ENCODE assay signal across 19 cellular contexts in the genomic region with DNA sequence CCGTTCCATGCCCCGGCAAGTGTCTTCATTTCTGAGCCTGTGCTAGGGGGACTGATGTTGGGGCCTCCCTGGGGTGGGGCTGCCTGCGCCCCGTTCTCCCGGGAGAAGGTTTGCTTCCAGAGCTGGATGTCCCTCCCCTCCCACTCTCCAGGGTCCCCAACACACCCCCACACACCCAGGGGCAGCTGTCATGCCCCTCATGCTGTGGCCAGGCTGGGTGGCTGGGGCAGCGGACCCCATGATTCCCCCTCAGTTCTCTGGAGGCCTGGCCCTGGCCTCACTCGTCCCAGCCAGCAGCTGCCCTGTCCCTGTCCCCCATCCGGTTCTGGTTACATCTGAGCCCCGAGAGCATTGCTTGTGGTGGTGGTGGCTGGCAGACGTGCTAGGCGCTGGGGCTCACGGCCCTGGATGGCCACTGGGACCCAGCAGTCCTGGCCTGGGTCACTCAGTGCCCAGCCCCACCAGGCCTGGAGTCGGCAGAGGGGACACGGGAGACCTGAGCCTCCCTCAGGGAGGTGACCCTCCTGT.
DNase-seq lines count a peak whose midpoint lies in the region; ATAC-seq and TF ChIP-seq lines count a peak whose summit lies in the region.
"Had no signal": no experiment of that assay in that cellular context is flagged by ENCODE, and none has a peak within 500 bp of the region (broad histone marks: within the 10 kb centered on the region; RNA-seq: fewer than 3 reads in every experiment).

No MANE protein-coding gene starts in this region.

- H3K27ac ChIP-seq in right lobe of liver (no peak overlapping the region), spleen (no peak overlapping the region)
- H3K27ac ChIP-seq: ascending aorta, BLaER1, GM23248, neutrophil had no signal

- no peak overlapping the region for H3K4me3 Mint-ChIP-seq in activated naive CD4-positive, alpha-beta T cell treated with anti-CD3 and anti-CD28 coated beads for 36 hours
- no peak overlapping the region for H3K4me3 Mint-ChIP-seq in activated B cell treated with CpG ODN at 0.5 μM for 24 hours
- H3K4me3 Mint-ChIP-seq: activated naive CD4-positive, alpha-beta T cell treated with anti-CD3 and anti-CD28 coated beads, Interleukin-2, amount 10 ng/mL, durations not matched to agents 7 days and 5 days had no signal

- POLR2A ChIA-PET in activated B cell treated with CpG ODN at 0.5 μM for 24 hours (lab: Charles Lee): interaction anchor here (0.7 to 2.0 kb wide), 4 partner anchors 10 to 105 kb away, joined by 3 to 14 read pairs (median 5); no protein-coding TSS in a partner anchor

- peaks cover 0 to 5% (median 1%) of the 10 kb centered on the region in 4 donors for H3K36me3 ChIP-seq in right lobe of liver
- H3K36me3 ChIP-seq in spleen: peaks cover 0 to 54% (median 34%) of the 10 kb centered on the region in 6 donors
- H3K36me3 ChIP-seq: MG63 had no signal

- H3K27me3 ChIP-seq in right lobe of liver (no peaks in the 10 kb centered on the region), spleen (replicated peaks in 1 of 7) (no peaks in the 10 kb centered on the region)
- H3K27me3 ChIP-seq: ascending aorta, BLaER1, MG63, neutrophil had no signal

- intact Hi-C loops in activated naive CD4-positive, alpha-beta T cell treated with anti-CD3 and anti-CD28 coated beads for 36 hours (cut with micrococcal nuclease): no loop called here
- intact Hi-C loops in activated B cell treated with CpG ODN at 0.5 μM for 24 hours (cut with micrococcal nuclease): loop anchor here (1.0 to 2.0 kb wide), 2 partner anchors 79 to 105 kb away; no protein-coding TSS in a partner anchor
- intact Hi-C loops in right lobe of liver (cut with DNase I): loop anchor here in 1 of 2 donors (10.0 kb wide), 1 partner anchor 99 kb away; no protein-coding TSS in a partner anchor
- intact Hi-C loops in spleen (cut with DNase I; ENCODE audit: low total_unique reads): no loop called here

- TF ChIP-seq CTCF in activated B cell treated with CpG ODN at 0.5 μM for 24 hours (IDR thresholded peaks at IDR 0.05) (no peak), right lobe of liver (IDR thresholded peaks at IDR 0.05) (no peak), spleen (IDR thresholded peaks at IDR 0.05 in 8 of 11, conservative IDR thresholded peaks at IDR 0.05 in 3 of 11) (no peak)

- peak; percentile 4 to 15 for ATAC-seq in activated naive CD4-positive, alpha-beta T cell treated with anti-CD3 and anti-CD28 coated beads, Interleukin-2, amount 50 U/mL, for 72 hours
- ATAC-seq in activated B cell treated with CpG ODN at 0.5 μM for 24 hours (ENCODE audit: low read depth): peak; percentile 3
- ATAC-seq in right lobe of liver: peak in 2 of 4 donors; percentile 5 to 40

- peaks cover 0 to 6% of the 10 kb centered on the region in 2 donors for H3K9me3 Mint-ChIP-seq in activated naive CD4-positive, alpha-beta T cell treated with anti-CD3 and anti-CD28 coated beads, Interleukin-2, amount 50 U/mL, for 72 hours
- peaks cover 13% of the 10 kb centered on the region for H3K9me3 Mint-ChIP-seq in activated naive CD4-positive, alpha-beta T cell treated with anti-CD3 and anti-CD28 coated beads for 36 hours
- H3K9me3 Mint-ChIP-seq in activated B cell treated with CpG ODN at 0.5 μM for 24 hours: peaks cover 3% of the 10 kb centered on the region

- H3K27me3 Mint-ChIP-seq in activated naive CD4-positive, alpha-beta T cell treated with anti-CD3 and anti-CD28 coated beads for 36 hours (ENCODE audit: low read depth): no peaks in the 10 kb centered on the region
- no peaks in the 10 kb centered on the region for H3K27me3 Mint-ChIP-seq in activated B cell treated with CpG ODN at 0.5 μM for 24 hours
- H3K27me3 Mint-ChIP-seq: activated naive CD4-positive, alpha-beta T cell treated with anti-CD3 and anti-CD28 coated beads, Interleukin-2, amount 10 ng/mL, durations not matched to agents 7 days and 5 days had no signal

- H3K27ac Mint-ChIP-seq in activated naive CD4-positive, alpha-beta T cell treated with anti-CD3 and anti-CD28 coated beads, Interleukin-2, amount 50 U/mL, for 72 hours: no peak overlapping the region
- no peak overlapping the region for H3K27ac Mint-ChIP-seq in activated naive CD4-positive, alpha-beta T cell treated with anti-CD3 and anti-CD28 coated beads for 36 hours
- H3K27ac Mint-ChIP-seq in activated B cell treated with CpG ODN at 0.5 μM for 24 hours: no peak overlapping the region

- TF ChIP-seq POLR2A in right lobe of liver (IDR thresholded peaks at IDR 0.05) (no peak), spleen (IDR thresholded peaks at IDR 0.05) (no peak)

- no peaks in the 10 kb centered on the region for H3K4me1 ChIP-seq in right lobe of liver
- peaks cover 0 to 8% (median 0%) of the 10 kb centered on the region in 6 donors for H3K4me1 ChIP-seq in spleen
- H3K4me1 ChIP-seq: ascending aorta had no signal

- no peak overlapping the region for H3K4me3 ChIP-seq in right lobe of liver
- H3K4me3 ChIP-seq in spleen: no peak overlapping the region
- H3K4me3 ChIP-seq: ascending aorta, BLaER1, GM23248, MG63 had no signal

- H3K36me3 Mint-ChIP-seq in activated naive CD4-positive, alpha-beta T cell treated with anti-CD3 and anti-CD28 coated beads, Interleukin-2, amount 50 U/mL, for 72 hours: peaks cover 0 to 4% of the 10 kb centered on the region in 2 donors
- H3K36me3 Mint-ChIP-seq in activated naive CD4-positive, alpha-beta T cell treated with anti-CD3 and anti-CD28 coated beads for 36 hours (ENCODE audit: low read depth): peaks cover 3% of the 10 kb centered on the region
- H3K36me3 Mint-ChIP-seq in activated B cell treated with CpG ODN at 0.5 μM for 24 hours (ENCODE audit: low read depth): peaks cover 34% of the 10 kb centered on the region

- no peak for DNase-seq in activated naive CD4-positive, alpha-beta T cell treated with anti-CD3 and anti-CD28 coated beads, Interleukin-2, amount 50 U/mL, for 72 hours (ENCODE audit: low spot score in 2 of 2)
- no peak for DNase-seq in activated naive CD4-positive, alpha-beta T cell treated with anti-CD3 and anti-CD28 coated beads for 36 hours
- DNase-seq in activated B cell treated with CpG ODN at 0.5 μM for 24 hours (no peak), right lobe of liver (peak; percentile 16 to 46 (median 46)), spleen (peak; percentile 69), DMS79 (lab: John Stamatoyannopoulos, UW) (no peak), NCI-H2196 treated with DMSO at 0.1 percent for 48 hours (lab: John Stamatoyannopoulos, UW; ENCODE audit: unreplicated experiment) (no peak)
- DNase-seq in effector CD8-positive, alpha-beta T cell (lab: John Stamatoyannopoulos, UW): no peak
- DNase-seq: cerebellar nuclear complex; effector memory CD4-positive, alpha-beta T cell; midbrain; NCI-H774; SHP77 had no signal

- H3K9me3 ChIP-seq in right lobe of liver: no peaks in the 10 kb centered on the region
- H3K9me3 ChIP-seq in spleen: peaks cover 0 to 17% (median 13%) of the 10 kb centered on the region in 8 donors
- H3K9me3 ChIP-seq: ascending aorta, MG63, neutrophil had no signal

- 88% methylated on average over 8 of the region's 14 CpGs for WGBS in right lobe of liver (ENCODE audit: insufficient coverage, low coverage, low lambda C conversion rate, missing lambda C conversion rate)
- WGBS in spleen, 5 donors: 84 to 94% (median 89%) methylated on average over 7 to 14 of the region's 14 CpGs

- no peaks in the 10 kb centered on the region for H3K4me1 Mint-ChIP-seq in activated naive CD4-positive, alpha-beta T cell treated with anti-CD3 and anti-CD28 coated beads for 36 hours (ENCODE audit: low read depth)
- H3K4me1 Mint-ChIP-seq in activated B cell treated with CpG ODN at 0.5 μM for 24 hours: peaks cover 12% of the 10 kb centered on the region
- H3K4me1 Mint-ChIP-seq: activated naive CD4-positive, alpha-beta T cell treated with anti-CD3 and anti-CD28 coated beads, Interleukin-2, amount 10 ng/mL, durations not matched to agents 7 days and 5 days had no signal

- CTCF ChIA-PET in activated naive CD4-positive, alpha-beta T cell treated with anti-CD3 and anti-CD28 coated beads for 36 hours (lab: Charles Lee): interaction anchor here (0.9 kb wide), 1 partner anchor 105 kb away, joined by 4 read pairs; no protein-coding TSS in a partner anchor
- CTCF ChIA-PET in activated B cell treated with CpG ODN at 0.5 μM for 24 hours (lab: Charles Lee): interaction anchor here (1.0 to 2.9 kb wide), 7 partner anchors 14 to 114 kb away, joined by 3 to 14 read pairs (median 11); no protein-coding TSS in a partner anchor

Comparison
In these comparisons a context has a peak if more than half of its experiments do, and no peak if none do; other contexts are left out.
1. DNase-seq: peak in right lobe of liver (3 of 3) and spleen (single experiment); none in activated naive CD4-positive, alpha-beta T cell treated with anti-CD3 and anti-CD28 coated beads, Interleukin-2, amount 50 U/mL, for 72 hours (0 of 2), activated naive CD4-positive, alpha-beta T cell treated with anti-CD3 and anti-CD28 coated beads for 36 hours (single experiment), activated B cell treated with CpG ODN at 0.5 μM for 24 hours (single experiment), effector CD8-positive, alpha-beta T cell (single experiment), DMS79 (single experiment) and NCI-H2196 treated with DMSO at 0.1 percent for 48 hours (single experiment).